15 cellular contexts compared by ENCODE assay signal in the genomic region with DNA sequence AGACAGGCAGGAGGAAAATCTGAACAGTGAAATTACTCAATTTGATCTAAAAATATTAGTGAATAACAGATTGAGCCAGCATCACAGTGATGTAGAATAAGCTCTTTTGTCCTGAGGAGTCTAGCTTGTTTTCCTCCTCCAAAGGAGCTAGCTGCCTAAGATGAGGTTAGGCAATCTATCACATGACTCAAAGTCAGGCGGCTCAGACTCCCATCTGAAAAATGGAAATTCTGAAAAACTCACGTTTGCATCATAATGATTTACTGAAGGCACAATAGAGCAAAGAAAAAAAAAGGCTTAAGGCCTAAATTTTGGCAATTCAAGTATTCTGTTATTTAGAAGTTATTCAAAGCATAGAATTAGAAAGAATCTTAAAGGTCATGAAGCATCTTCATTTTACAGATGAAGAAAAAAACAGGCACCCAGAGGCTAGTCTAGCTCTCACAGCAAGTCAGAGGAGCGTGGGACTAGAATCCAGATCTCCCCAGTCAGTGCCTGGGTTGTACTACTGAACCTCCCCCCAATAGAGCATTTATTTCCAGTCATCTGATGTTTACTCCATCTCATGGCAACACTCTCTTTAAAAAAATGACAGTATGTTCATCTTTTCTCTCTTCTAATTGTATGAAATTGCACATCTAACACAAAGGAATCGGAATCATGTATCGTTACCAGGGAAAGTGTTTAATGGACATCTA.
DNase-seq lines count a peak whose midpoint lies in the region; ATAC-seq and TF ChIP-seq lines count a peak whose summit lies in the region.
"Had no signal": no experiment of that assay in that cellular context is flagged by ENCODE, and none has a peak within 500 bp of the region (broad histone marks: within the 10 kb centered on the region; RNA-seq: fewer than 3 reads in every experiment).

No MANE protein-coding gene starts in this region.

- no peak for TF ChIP-seq CTCF in H9 (conservative IDR thresholded peaks at IDR 0.05)
- TF ChIP-seq CTCF in heart right ventricle (IDR thresholded peaks at IDR 0.05): no peak
- TF ChIP-seq CTCF in RWPE1 (conservative IDR thresholded peaks at IDR 0.05; ENCODE audit: low read depth): no peak

- intact Hi-C loops in heart right ventricle (cut with DNase I): no loop called here

- H3K4me3 ChIP-seq in heart right ventricle: no peak overlapping the region
- H3K4me3 ChIP-seq: thoracic aorta had no signal

- H3K27ac Mint-ChIP-seq in H9: no peak overlapping the region
- peak overlapping the region; percentile 56 for H3K27ac Mint-ChIP-seq in activated T-helper 17 cell treated with anti-CD3 and anti-CD28 coated beads, Interleukin-2, amount 50 U/mL, for 72 hours
- H3K27ac Mint-ChIP-seq: activated naive CD8-positive, alpha-beta T cell treated with anti-CD3 and anti-CD28 coated beads, Interleukin-2, amount 50 U/mL, for 24 hours; effector memory CD8-positive, alpha-beta T cell; T-helper 1 cell treated with Interleukin-12 subunit alpha and Interleukin-12 subunit beta and Interleukin-4 antibody, amounts not matched to agents 30 μg/mL and 1 μg/mL, for 36 hours had no signal

- no peak overlapping the region for H2BK12ac ChIP-seq in H9 (ENCODE audit: insufficient read length, low read depth, low read length)

- no peak overlapping the region for H3K4me2 ChIP-seq in H9 (ENCODE audit: insufficient read depth, insufficient read length, low read length)

- H3K23me2 ChIP-seq in H9 (ENCODE audit: insufficient read length, low read depth, low read length, poor library complexity, severe bottlenecking): no peaks in the 10 kb centered on the region

- H3K14ac ChIP-seq in H9 (ENCODE audit: insufficient read depth, low read length): no peak overlapping the region

- no peak overlapping the region for H2BK20ac ChIP-seq in H9 (ENCODE audit: low read depth, low read length, poor library complexity, severe bottlenecking)

- ATAC-seq in activated T-helper 17 cell treated with anti-CD3 and anti-CD28 coated beads, Interleukin-2, amount 50 U/mL, for 72 hours (replicated peaks): no peak
- ATAC-seq in heart right ventricle (peak in 5 of 8 donors; percentile 52 to 76 (median 64)), GM18867 (IDR thresholded peaks at IDR 0.05; ENCODE audit: unreplicated experiment) (no peak)
- ATAC-seq: activated naive CD8-positive, alpha-beta T cell treated with anti-CD3 and anti-CD28 coated beads, Interleukin-2, amount 50 U/mL, for 24 hours; effector memory CD8-positive, alpha-beta T cell had no signal

- H3K23ac ChIP-seq in H9 (ENCODE audit: insufficient read length, low read depth, low read length): no peak overlapping the region

- CTCF ChIA-PET in RWPE1 (lab: Yijun Ruan, JAX): interaction anchor here (0.6 to 0.7 kb wide), 2 partner anchors 69 to 475 kb away, joined by 3 to 5 read pairs; no protein-coding TSS in a partner anchor

- no peak overlapping the region for H2BK120ac ChIP-seq in H9 (ENCODE audit: low read depth, low read length, poor library complexity, severe bottlenecking)

- H4K91ac ChIP-seq in H9 (ENCODE audit: insufficient read length, low read depth, low read length): no peak overlapping the region

- no peak overlapping the region for H4K5ac ChIP-seq in H9 (ENCODE audit: insufficient read length, low read depth, low read length)

- H2AFZ ChIP-seq in H9 (ENCODE audit: low read length): peak overlapping the region; percentile 52

- no peak overlapping the region for H3K4me3 Mint-ChIP-seq in H9
- H3K4me3 Mint-ChIP-seq in activated T-helper 17 cell treated with anti-CD3 and anti-CD28 coated beads, Interleukin-2, amount 50 U/mL, for 72 hours: no peak overlapping the region
- H3K4me3 Mint-ChIP-seq: activated naive CD8-positive, alpha-beta T cell treated with anti-CD3 and anti-CD28 coated beads, Interleukin-2, amount 50 U/mL, for 24 hours; effector memory CD8-positive, alpha-beta T cell; T-helper 1 cell treated with Interleukin-12 subunit alpha and Interleukin-12 subunit beta and Interleukin-4 antibody, amounts not matched to agents 30 μg/mL and 1 μg/mL, for 36 hours had no signal

- peaks cover 0 to 5% of the 10 kb centered on the region in 2 experiments; a peak in 2 of 5 replicates for H3K9me3 Mint-ChIP-seq in H9
- H3K9me3 Mint-ChIP-seq in activated T-helper 17 cell treated with anti-CD3 and anti-CD28 coated beads, Interleukin-2, amount 50 U/mL, for 72 hours: no peaks in the 10 kb centered on the region
- H3K9me3 Mint-ChIP-seq: activated naive CD8-positive, alpha-beta T cell treated with anti-CD3 and anti-CD28 coated beads, Interleukin-2, amount 50 U/mL, for 24 hours; effector memory CD8-positive, alpha-beta T cell; T-helper 1 cell treated with Interleukin-12 subunit alpha and Interleukin-12 subunit beta and Interleukin-4 antibody, amounts not matched to agents 30 μg/mL and 1 μg/mL, for 36 hours had no signal

- H3K27ac ChIP-seq in H9 (ENCODE audit: insufficient read length, low read depth, low read length): no peak overlapping the region
- peak overlapping the region in 3 of 10 donors; percentile 29 to 70 (median 31) for H3K27ac ChIP-seq in heart right ventricle
- H3K27ac ChIP-seq in RWPE1: no peak overlapping the region
- H3K27ac ChIP-seq: thoracic aorta had no signal

- POLR2A ChIA-PET in RWPE1 (lab: Yijun Ruan, JAX; ENCODE audit: low non-redundant PET): no interaction called here

- H3K56ac ChIP-seq in H9 (ENCODE audit: insufficient read length, low read depth, low read length): no peak overlapping the region

- H3K36me3 ChIP-seq in heart right ventricle: no peaks in the 10 kb centered on the region
- H3K36me3 ChIP-seq: thoracic aorta had no signal

- no CpG with 5 or more reads among the region's 5 CpGs for WGBS in H9 (ENCODE audit: extremely low coverage, insufficient read length, low lambda C conversion rate)
- 87 to 89% methylated on average over 5 of the region's 5 CpGs for WGBS in heart right ventricle, 2 donors

- H3K18ac ChIP-seq in H9 (ENCODE audit: insufficient read length, low read depth, low read length): no peak overlapping the region

- no peak for DNase-seq in H9
- DNase-seq in heart right ventricle: no peak
- DNase-seq in stromal cell of bone marrow (ENCODE audit: low read depth): peak; percentile 87
- DNase-seq in RWPE1 (ENCODE audit: low spot score): no peak
- no peak for DNase-seq in SK-N-DZ (ENCODE audit: low spot score)
- no peak for DNase-seq in amniotic stem cell (lab: John Stamatoyannopoulos, UW)
- DNase-seq: activated naive CD8-positive, alpha-beta T cell treated with anti-CD3 and anti-CD28 coated beads, Interleukin-2, amount 50 U/mL, for 24 hours; effector memory CD8-positive, alpha-beta T cell; NCI-H1092; NCI-H69; stimulated activated CD4-positive, alpha-beta T cell treated with anti-CD3 and anti-CD28 coated beads, Interleukin-4, amount 100 ng/mL, for 24 hours had no signal

- H3T11ph ChIP-seq in H9 (ENCODE audit: low read length): no peak overlapping the region

- H3K79me1 ChIP-seq in H9 (ENCODE audit: insufficient read depth, low read depth, low read length, poor library complexity, severe bottlenecking): no peaks in the 10 kb centered on the region

- H3K9ac ChIP-seq in H9 (ENCODE audit: extremely low read depth, insufficient read length, low read length): no peak overlapping the region

- no peaks in the 10 kb centered on the region for H3K27me3 ChIP-seq in H9 (ENCODE audit: insufficient read depth, low read length)
- H3K27me3 ChIP-seq in heart right ventricle: no peaks in the 10 kb centered on the region

- H3K4me1 Mint-ChIP-seq in H9: peaks cover 27 to 38% of the 10 kb centered on the region in 2 experiments
- no peaks in the 10 kb centered on the region for H3K4me1 Mint-ChIP-seq in activated T-helper 17 cell treated with anti-CD3 and anti-CD28 coated beads, Interleukin-2, amount 50 U/mL, for 72 hours
- H3K4me1 Mint-ChIP-seq: activated naive CD8-positive, alpha-beta T cell treated with anti-CD3 and anti-CD28 coated beads, Interleukin-2, amount 50 U/mL, for 24 hours had no signal

- no peak overlapping the region for H4K8ac ChIP-seq in H9 (replicated peaks; ENCODE audit: insufficient read length, low read depth, low read length)

- peaks cover 2% of the 10 kb centered on the region; the same call in 1 of the 2 replicates for H3K27me3 Mint-ChIP-seq in H9 (ENCODE audit: low read depth)
- peaks cover 17% of the 10 kb centered on the region for H3K27me3 Mint-ChIP-seq in activated T-helper 17 cell treated with anti-CD3 and anti-CD28 coated beads, Interleukin-2, amount 50 U/mL, for 72 hours

- H2AK5ac ChIP-seq in H9 (ENCODE audit: insufficient read length, low read length): no peak overlapping the region

- H4K20me1 ChIP-seq in H9 (ENCODE audit: control insufficient read depth, insufficient read depth, insufficient read length): no peaks in the 10 kb centered on the region

- H2BK5ac ChIP-seq in H9 (ENCODE audit: insufficient read length, low read length): no peak overlapping the region

- no peaks in the 10 kb centered on the region for H3K79me2 ChIP-seq in H9 (ENCODE audit: insufficient read depth, low read length)

- H3K4me1 ChIP-seq in H9 (ENCODE audit: insufficient read depth, low read length) (no peaks in the 10 kb centered on the region), heart right ventricle (peaks cover 0 to 13% (median 0%) of the 10 kb centered on the region in 9 donors)

- H2BK15ac ChIP-seq in H9 (ENCODE audit: low read depth, low read length): no peak overlapping the region

- H3K4ac ChIP-seq in H9 (ENCODE audit: low read depth, low read length): no peak overlapping the region

- H3K9me3 ChIP-seq in H9 (ENCODE audit: control insufficient read depth, low read depth, low read length) (no peaks in the 10 kb centered on the region), heart right ventricle (no peaks in the 10 kb centered on the region)
- H3K9me3 ChIP-seq: thoracic aorta had no signal

- no peaks in the 10 kb centered on the region for H3K36me3 Mint-ChIP-seq in H9 (ENCODE audit: insufficient read depth in 1 of 3, low read depth in 3 of 3)
- no peaks in the 10 kb centered on the region for H3K36me3 Mint-ChIP-seq in activated T-helper 17 cell treated with anti-CD3 and anti-CD28 coated beads, Interleukin-2, amount 50 U/mL, for 72 hours (ENCODE audit: low read depth)

Comparison
In these comparisons a context has a peak if more than half of its experiments do, and no peak if none do; other contexts are left out.
1. ATAC-seq: peak in heart right ventricle (5 of 8); none in activated T-helper 17 cell treated with anti-CD3 and anti-CD28 coated beads, Interleukin-2, amount 50 U/mL, for 72 hours (single experiment) and GM18867 (single experiment).